26 cellular contexts compared by ENCODE assay signal in genomic region chr1:218711021-218711420, GRCh38.
DNase-seq lines count a peak whose midpoint lies in the region; ATAC-seq and TF ChIP-seq lines count a peak whose summit lies in the region.
"Had no signal": no experiment of that assay in that cellular context is flagged by ENCODE, and none has a peak within 500 bp of the region (broad histone marks: within the 10 kb centered on the region; RNA-seq: fewer than 3 reads in every experiment).

No MANE protein-coding gene starts in this region.

- H3K4me1 ChIP-seq in PC-3 (ENCODE audit: insufficient read depth, low read length) (peaks cover 29% of the 10 kb centered on the region), osteoblast (ENCODE audit: insufficient read depth, low read length) (peaks cover 27% of the 10 kb centered on the region), tibial nerve (peaks cover 0 to 3% (median 0%) of the 10 kb centered on the region in 4 donors)
- H3K4me1 ChIP-seq: thyroid gland had no signal

- H2AFZ ChIP-seq in PC-3 (ENCODE audit: low read length): no peak overlapping the region
- H2AFZ ChIP-seq in osteoblast (ENCODE audit: low read length): no peak overlapping the region

- DNase-seq in GM03348 (ENCODE audit: low spot score) (peak; percentile 12), PC-3 (peak; percentile 61), epithelial cell of esophagus (ENCODE audit: low read depth) (peak; percentile 45), osteoblast (ENCODE audit: insufficient read length, low spot score, missing footprints) (no peak), Kasumi-1 (lab: John Stamatoyannopoulos, UW) (no peak), tibial nerve (ENCODE audit: low spot score in 2 of 2) (no peak)
- DNase-seq: activated CD4-positive, alpha-beta T cell treated with anti-CD3 and anti-CD28 coated beads for 48 hours; activated CD8-positive, alpha-beta memory T cell treated with anti-CD3 and anti-CD28 coated beads, Interleukin-2, amount 10 ng/mL, durations not matched to agents 7 days and 5 days; activated naive CD8-positive, alpha-beta T cell treated with anti-CD3 and anti-CD28 coated beads for 36 hours; CD8-positive, alpha-beta memory T cell; DMS79 treated with DMSO at 0.1 percent for 48 hours; effector CD4-positive, alpha-beta T cell; left colon; MV-4-11; naive B cell; NCI-H187; NCI-H748 treated with DMSO at 0.1 percent for 48 hours; nucleus accumbens; retina; SHP77 treated with DMSO at 0.1 percent for 48 hours; stimulated activated CD4-positive, alpha-beta T cell treated with anti-CD3 and anti-CD28 coated beads, Interleukin-4, amount 100 ng/mL, for 1 hour; stimulated activated naive CD4-positive, alpha-beta T cell treated with Interleukin-2 at 50 U/mL for 16 hours; thyroid gland had no signal

- ATAC-seq in PC-3 (no peak), HG03432 (IDR thresholded peaks at IDR 0.05; ENCODE audit: unreplicated experiment) (no peak)
- ATAC-seq: activated CD8-positive, alpha-beta memory T cell treated with anti-CD3 and anti-CD28 coated beads, Interleukin-2, amount 10 ng/mL, durations not matched to agents 7 days and 5 days; esophagus mucosa; K562; left colon had no signal

- WGBS in tibial nerve, 2 donors: 71 to 79% methylated on average over 1 of the region's 1 CpG

- peaks cover 7% of the 10 kb centered on the region for H3F3A ChIP-seq in PC-3 (ENCODE audit: low read length, unreplicated experiment)

- H3K27me3 ChIP-seq in PC-3 (ENCODE audit: low read length) (no peaks in the 10 kb centered on the region), osteoblast (ENCODE audit: insufficient read depth, low read length) (no peaks in the 10 kb centered on the region), tibial nerve (no peaks in the 10 kb centered on the region)
- H3K27me3 ChIP-seq: thyroid gland had no signal

- H3K36me3 ChIP-seq in PC-3 (ENCODE audit: low read depth, low read length): no peaks in the 10 kb centered on the region
- H3K36me3 ChIP-seq in osteoblast (ENCODE audit: insufficient read depth, low read length): no peaks in the 10 kb centered on the region
- H3K36me3 ChIP-seq in tibial nerve: no peaks in the 10 kb centered on the region
- H3K36me3 ChIP-seq: thyroid gland had no signal

- no peaks in the 10 kb centered on the region for H3K9me2 ChIP-seq in PC-3 (replicated peaks; ENCODE audit: low read length)

- no peak overlapping the region for H3K9ac ChIP-seq in PC-3 (ENCODE audit: low read length)

- no peaks in the 10 kb centered on the region for H3K79me2 ChIP-seq in PC-3 (ENCODE audit: low read length)
- no peaks in the 10 kb centered on the region for H3K79me2 ChIP-seq in osteoblast (ENCODE audit: insufficient read depth, low read length)

- intact Hi-C loops in PC-3 (cut with micrococcal nuclease): no loop called here

- CTCF ChIA-PET in PC-3 (lab: Charles Lee): no interaction called here

- H3K4me2 ChIP-seq in PC-3 (ENCODE audit: low read length): no peak overlapping the region
- H3K4me2 ChIP-seq in osteoblast (ENCODE audit: insufficient read depth, low read length): no peak overlapping the region

- H3K4me3 ChIP-seq in PC-3 (ENCODE audit: low read length) (no peak overlapping the region), epithelial cell of esophagus (ENCODE audit: low read length) (no peak overlapping the region), osteoblast (ENCODE audit: insufficient read depth, low read length) (no peak overlapping the region), tibial nerve (no peak overlapping the region)
- H3K4me3 ChIP-seq: K562, thyroid gland had no signal

- TF ChIP-seq EP300 in tibial nerve (IDR thresholded peaks at IDR 0.05): no peak

- no peak for TF ChIP-seq POLR2A in tibial nerve (IDR thresholded peaks at IDR 0.05)

- H3K9me3 ChIP-seq in PC-3 (ENCODE audit: low read length) (no peaks in the 10 kb centered on the region), osteoblast (ENCODE audit: low read depth, low read length) (no peaks in the 10 kb centered on the region), tibial nerve (no peaks in the 10 kb centered on the region)
- H3K9me3 ChIP-seq: thyroid gland had no signal

- TF ChIP-seq CTCF in PC-3 (conservative IDR thresholded peaks at IDR 0.05; ENCODE audit: low read depth, low read length) (no peak), epithelial cell of esophagus (IDR thresholded peaks at IDR 0.05; ENCODE audit: insufficient read depth, low read depth, low read length, missing control alignments) (no peak), osteoblast (IDR thresholded peaks at IDR 0.05; ENCODE audit: extremely low read depth, low read depth, low read length) (no peak), tibial nerve (IDR thresholded peaks at IDR 0.05) (no peak)

- BruUV-seq in PC-3 (replicated peaks; lab: Mats Ljungman, UMichigan): no TSS peak

- POLR2A ChIA-PET in PC-3 (lab: Charles Lee; ENCODE audit: unreplicated experiment): no interaction called here

- no peak overlapping the region for H3K27ac ChIP-seq in PC-3 (ENCODE audit: low read length)
- peak overlapping the region; percentile 7 for H3K27ac ChIP-seq in osteoblast (ENCODE audit: low read depth, low read length)
- H3K27ac ChIP-seq in tibial nerve: no peak overlapping the region
- H3K27ac ChIP-seq: thyroid gland had no signal

- no peaks in the 10 kb centered on the region for H4K20me1 ChIP-seq in PC-3 (ENCODE audit: low read length)
- no peaks in the 10 kb centered on the region for H4K20me1 ChIP-seq in osteoblast (ENCODE audit: insufficient read depth, low read length)

Comparison
In these comparisons a context has a peak if more than half of its experiments do, and no peak if none do; other contexts are left out.
1. DNase-seq: peak in GM03348 (single experiment), PC-3 (single experiment) and epithelial cell of esophagus (single experiment); none in osteoblast (single experiment), Kasumi-1 (0 of 2) and tibial nerve (0 of 2).